ENCODE assay signal across 9 cellular contexts in genomic region chr2:123200035-123200434, GRCh38.
"Had no signal": no experiment of that assay in that cellular context is flagged by ENCODE, and none has a peak within 500 bp of the region (broad histone marks: within the 10 kb centered on the region; RNA-seq: fewer than 3 reads in every experiment).

No MANE protein-coding gene starts in this region.

- H3K4me3 ChIP-seq: GM23248, K562 had no signal

- FAIRE-seq: H54, K562 had no signal

- H2AFZ ChIP-seq: GM23248 had no signal

- H3K9ac ChIP-seq: GM23248 had no signal

- ATAC-seq: K562 had no signal

- H3K27ac ChIP-seq: GM23248, HL-60 had no signal

- DNase-seq: GM23248, GOT3, H9, HCEC 1CT, IMR-90, KG1 had no signal
